9 cellular contexts compared by ENCODE assay signal in genomic region chr1:171817511-171818265, GRCh38. TPM values are rescaled to one million over a fixed set of nuclear protein-coding genes. Genes with fewer than 3 reads are reported as not detected.
DNase-seq lines count a peak whose midpoint lies in the region; ATAC-seq, FAIRE-seq and TF ChIP-seq lines count a peak whose summit lies in the region.
"Had no signal": no experiment of that assay in that cellular context is flagged by ENCODE, and none has a peak within 500 bp of the region (broad histone marks: within the 10 kb centered on the region; RNA-seq: fewer than 3 reads in every experiment).

No MANE protein-coding gene starts in this region.

- POLR2A ChIA-PET in activated naive CD8-positive, alpha-beta T cell treated with anti-CD3 and anti-CD28 coated beads, Interleukin-2, amount 10 ng/mL, durations not matched to agents 7 days and 5 days (lab: Charles Lee): no interaction called here

- H3K27me3 Mint-ChIP-seq in activated naive CD8-positive, alpha-beta T cell treated with anti-CD3 and anti-CD28 coated beads, Interleukin-2, amount 10 ng/mL, durations not matched to agents 7 days and 5 days: no peaks in the 10 kb centered on the region

- intact Hi-C loops in sciatic nerve (cut with DNase I): no loop called here

- DNase-seq in Daoy (ENCODE audit: low read depth) (peak; percentile 83), H54 (ENCODE audit: insufficient read length, low spot score) (peak; percentile 65), NCI-H460 (ENCODE audit: extremely low read depth, low read depth) (peak; percentile 55), lung microvascular endothelial cell (ENCODE audit: low read depth in 2 of 2) (peak; percentile 37 to 84), sciatic nerve (ENCODE audit: low spot score) (no peak), retina (no peak)
- no peak for DNase-seq in activated naive CD8-positive, alpha-beta T cell treated with anti-CD3 and anti-CD28 coated beads, Interleukin-2, amount 10 ng/mL, durations not matched to agents 7 days and 5 days
- DNase-seq: heart right ventricle had no signal

- no peak overlapping the region for H3K27ac Mint-ChIP-seq in activated naive CD8-positive, alpha-beta T cell treated with anti-CD3 and anti-CD28 coated beads, Interleukin-2, amount 10 ng/mL, durations not matched to agents 7 days and 5 days

- H3K9me3 Mint-ChIP-seq in activated naive CD8-positive, alpha-beta T cell treated with anti-CD3 and anti-CD28 coated beads, Interleukin-2, amount 10 ng/mL, durations not matched to agents 7 days and 5 days: no peaks in the 10 kb centered on the region

- peaks cover 9% of the 10 kb centered on the region for H3K4me1 Mint-ChIP-seq in activated naive CD8-positive, alpha-beta T cell treated with anti-CD3 and anti-CD28 coated beads, Interleukin-2, amount 10 ng/mL, durations not matched to agents 7 days and 5 days

- peak; percentile 54 for ATAC-seq in activated naive CD8-positive, alpha-beta T cell treated with anti-CD3 and anti-CD28 coated beads, Interleukin-2, amount 10 ng/mL, durations not matched to agents 7 days and 5 days (ENCODE audit: low read depth)
- ATAC-seq in sciatic nerve: no peak
- no peak for ATAC-seq in GM19324 (IDR thresholded peaks at IDR 0.05; ENCODE audit: low FRiP score, unreplicated experiment)

- no peak for TF ChIP-seq POLR2A in H54 (IDR thresholded peaks at IDR 0.05; ENCODE audit: low read depth, low read length)

- no peaks in the 10 kb centered on the region for H3K36me3 Mint-ChIP-seq in activated naive CD8-positive, alpha-beta T cell treated with anti-CD3 and anti-CD28 coated beads, Interleukin-2, amount 10 ng/mL, durations not matched to agents 7 days and 5 days

- peak; percentile 88 for FAIRE-seq in H54 (lab: Jason Lieb, UNC)

- H3K4me3 Mint-ChIP-seq in activated naive CD8-positive, alpha-beta T cell treated with anti-CD3 and anti-CD28 coated beads, Interleukin-2, amount 10 ng/mL, durations not matched to agents 7 days and 5 days: no peak overlapping the region

RNA-seq across cellular contexts. Expression of gene DNM3, which starts 23.6 kb away (rescaled TPM):
- 4.3 and 4.5 TPM in 2 replicates for total RNA-seq in Daoy (2014; rRNA removed; shearing (Covaris generic))
- total RNA-seq in NCI-H460 (2014; rRNA removed; shearing (Covaris generic)): 0.12 and 0.27 TPM in 2 replicates
- 0.66 and 0.70 TPM in 2 replicates for polyA plus RNA-seq in NCI-H460 (2014; cell fraction: nucleus; rRNA removed)
- 1 to 10 TPM; 2.0 to 2.4 TPM for total RNA-seq in activated naive CD8-positive, alpha-beta T cell treated with anti-CD3 and anti-CD28 coated beads, Interleukin-2, amount 10 ng/mL, durations not matched to agents 7 days and 5 days
- 1.1 and 4.0 TPM in 2 replicates for total RNA-seq in lung microvascular endothelial cell
- 16.4 TPM for total RNA-seq in sciatic nerve

RNA-seq across cellular contexts. Expression of gene METTL13, which starts 36.2 kb away (rescaled TPM):
- 46.6 and 50.6 TPM in 2 replicates for total RNA-seq in Daoy (2014; rRNA removed; shearing (Covaris generic))
- total RNA-seq in NCI-H460 (2014; rRNA removed; shearing (Covaris generic)): 33.3 and 41.5 TPM in 2 replicates
- 11.8 and 20.4 TPM in 2 replicates for polyA plus RNA-seq in NCI-H460 (2014; cell fraction: nucleus; rRNA removed)
- total RNA-seq in activated naive CD8-positive, alpha-beta T cell treated with anti-CD3 and anti-CD28 coated beads, Interleukin-2, amount 10 ng/mL, durations not matched to agents 7 days and 5 days: 10 to 100 TPM; 36.9 to 38.7 TPM
- total RNA-seq in lung microvascular endothelial cell (17.0 and 27.0 TPM in 2 replicates), sciatic nerve (19.0 TPM)

Comparison
In these comparisons a context has a peak if more than half of its experiments do, and no peak if none do; other contexts are left out.
1. DNase-seq: peak in Daoy (single experiment), H54 (single experiment), NCI-H460 (single experiment) and lung microvascular endothelial cell (2 of 2); none in activated naive CD8-positive, alpha-beta T cell treated with anti-CD3 and anti-CD28 coated beads, Interleukin-2, amount 10 ng/mL, durations not matched to agents 7 days and 5 days (single experiment), sciatic nerve (single experiment) and retina (single experiment).